ENCODE assay signal across 10 cellular contexts in genomic region chr10:102633848-102634247, GRCh38. TPM values are rescaled to one million over a fixed set of nuclear protein-coding genes. Genes with fewer than 3 reads are reported as not detected.
DNase-seq lines count a peak whose midpoint lies in the region; TF ChIP-seq lines count a peak whose summit lies in the region.
"Had no signal": no experiment of that assay in that cellular context is flagged by ENCODE, and none has a peak within 500 bp of the region (broad histone marks: within the 10 kb centered on the region; RNA-seq: fewer than 3 reads in every experiment).

No MANE protein-coding gene starts in this region.

- H3K36me3 Mint-ChIP-seq in osteocyte (ENCODE audit: unreplicated experiment), result no peaks in the 10 kb centered on the region

- DNase-seq in AG04450 (ENCODE audit: low read depth, low spot score) (no peak), SJSA1 (ENCODE audit: low read depth in 1 of 2, low spot score in 2 of 2) (no peak), esophagus squamous epithelium (lab: John Stamatoyannopoulos, UW) (no peak), osteocyte (ENCODE audit: extremely low spot score, unreplicated experiment) (no peak), head of caudate nucleus (no peak), CD1c-positive myeloid dendritic cell (ENCODE audit: extremely low spot score) (no peak), SKM-1 treated with dmso at 0.1 percent for 144 hours (lab: John Stamatoyannopoulos, UW; ENCODE audit: unreplicated experiment) (no peak), NCI-H226 (no peak)
- DNase-seq: Calu3, NCI-H446 treated with DMSO at 0.1 percent for 48 hours had no signal

- H3K27ac Mint-ChIP-seq in osteocyte (ENCODE audit: unreplicated experiment), result peak overlapping the region; percentile 35

- TF ChIP-seq CTCF in AG04450 (IDR thresholded peaks at IDR 0.05; ENCODE audit: low read depth, low read length) (no peak), esophagus squamous epithelium (IDR thresholded peaks at IDR 0.05) (no peak), osteocyte (IDR thresholded peaks at IDR 0.05) (no peak)

- H3K36me3 ChIP-seq in SJSA1 (no peaks in the 10 kb centered on the region), esophagus squamous epithelium (peaks cover 0 to 30% (median 0%) of the 10 kb centered on the region in 3 donors)

- no peaks in the 10 kb centered on the region for H3K27me3 ChIP-seq in AG04450 (ENCODE audit: control insufficient read depth, insufficient read depth, low read length)
- no peaks in the 10 kb centered on the region for H3K27me3 ChIP-seq in SJSA1 (replicated peaks)
- no peaks in the 10 kb centered on the region for H3K27me3 ChIP-seq in esophagus squamous epithelium

- peak overlapping the region; percentile 88 for H3K27ac ChIP-seq in AG04450 (ENCODE audit: low read depth, low read length)
- H3K27ac ChIP-seq in SJSA1, result peak overlapping the region; percentile 59
- peak overlapping the region; percentile 34 to 81 (median 58) for H3K27ac ChIP-seq in esophagus squamous epithelium

- H3K4me1 Mint-ChIP-seq in osteocyte (ENCODE audit: unreplicated experiment), result peaks cover 50% of the 10 kb centered on the region

- H3K4me3 Mint-ChIP-seq in osteocyte (ENCODE audit: unreplicated experiment), result no peak overlapping the region

- TF ChIP-seq POLR2A in esophagus squamous epithelium (IDR thresholded peaks at IDR 0.05), result no peak

- H3K9me3 ChIP-seq in AG04450 (ENCODE audit: control insufficient read depth, insufficient read depth, low read length), result no peaks in the 10 kb centered on the region; the same call in 1 of the 2 replicates
- no peaks in the 10 kb centered on the region for H3K9me3 ChIP-seq in SJSA1 (replicated peaks)
- H3K9me3 ChIP-seq in esophagus squamous epithelium, result no peaks in the 10 kb centered on the region

- CTCF ChIA-PET in AG04450 (lab: Charles Lee), result no interaction called here

- no peaks in the 10 kb centered on the region for H3K27me3 Mint-ChIP-seq in osteocyte (ENCODE audit: unreplicated experiment)

- no peak overlapping the region for H3K4me3 ChIP-seq in AG04450 (ENCODE audit: low read depth, low read length)
- H3K4me3 ChIP-seq in SJSA1, result no peak overlapping the region
- H3K4me3 ChIP-seq in esophagus squamous epithelium, result no peak overlapping the region

- WGBS in esophagus squamous epithelium, 2 donors, result 17 to 80% methylated on average over 1 of the region's 5 CpGs

- POLR2A ChIA-PET in AG04450 (lab: Yijun Ruan, JAX), result interaction anchor here (1.8 to 2.1 kb wide), 2 partner anchors 29 to 32 kb away, joined by 3 to 4 read pairs; no protein-coding TSS in a partner anchor

- intact Hi-C loops in esophagus squamous epithelium (cut with DNase I), result no loop called here
- intact Hi-C loops in head of caudate nucleus (cut with DNase I), result no loop called here

- no peaks in the 10 kb centered on the region for H3K9me3 Mint-ChIP-seq in osteocyte (ENCODE audit: unreplicated experiment)

- H3K4me1 ChIP-seq in SJSA1 (replicated peaks) (peaks cover 62% of the 10 kb centered on the region), esophagus squamous epithelium (peaks cover 29 to 68% (median 35%) of the 10 kb centered on the region in 3 donors)

RNA-seq across cellular contexts. Expression of gene TRIM8, which starts 10.4 kb away (rescaled TPM):
- polyA plus RNA-seq in AG04450 (2011; rRNA removed), result 66.8 and 80.9 TPM in 2 replicates
- polyA minus RNA-seq in AG04450 (2011; rRNA and poly(A)+ RNA removed), result 52.9 and 60.1 TPM in 2 replicates
- 77.2 and 93.3 TPM in 2 replicates for total RNA-seq in SJSA1 (2014; rRNA removed; shearing (Covaris generic))
- total RNA-seq in esophagus squamous epithelium (10 to 100 TPM; 27.6 to 75.9 (median 48.8) TPM), osteocyte (63.9 and 66.8 TPM in 2 replicates)
